Comparison of ENCODE assay signal across 12 cellular contexts in genomic region chr4:25813705-25814104, GRCh38. TPM values are rescaled to one million over a fixed set of nuclear protein-coding genes. Genes with fewer than 3 reads are reported as not detected.
DNase-seq lines count a peak whose midpoint lies in the region; ATAC-seq and TF ChIP-seq lines count a peak whose summit lies in the region.
"Had no signal": no experiment of that assay in that cellular context is flagged by ENCODE, and none has a peak within 500 bp of the region (broad histone marks: within the 10 kb centered on the region; RNA-seq: fewer than 3 reads in every experiment).

No MANE protein-coding gene starts in this region.

- H3K56ac ChIP-seq in IMR-90 (ENCODE audit: extremely low read depth, insufficient read depth, low read length): peak overlapping the region; percentile 2; the same call in 1 of the 2 replicates

- DNase-seq in IMR-90 (peak; percentile 75), cerebellum (ENCODE audit: low spot score) (peak; percentile 71), lower lobe of right lung (no peak), DMS114 treated with DMSO at 0.1 percent for 48 hours (lab: John Stamatoyannopoulos, UW; ENCODE audit: unreplicated experiment) (no peak), DMS153 treated with DMSO at 0.1 percent for 48 hours (lab: John Stamatoyannopoulos, UW; ENCODE audit: unreplicated experiment) (no peak), WERI-Rb-1 (no peak)
- DNase-seq in activated CD4-positive, alpha-beta T cell treated with anti-CD3 and anti-CD28 coated beads, Interleukin-2, amount 50 U/mL, for 1 hour: no peak
- DNase-seq: activated CD8-positive, alpha-beta memory T cell treated with anti-CD3 and anti-CD28 coated beads, Interleukin-2, amount 50 U/mL, for 4 hours; naive B cell; SIG-M5 had no signal

- H3K4ac ChIP-seq in IMR-90 (ENCODE audit: low read depth, low read length): peak overlapping the region; percentile 86

- H3K27ac ChIP-seq in ACC112 (ENCODE audit: low read depth, low read length) (peak overlapping the region; percentile 66), IMR-90 (ENCODE audit: insufficient read depth, low read length) (peak overlapping the region; percentile 49), lower lobe of right lung (peak overlapping the region; percentile 56), WERI-Rb-1 (no peak overlapping the region)
- H3K27ac ChIP-seq: C4-2B had no signal

- WGBS in IMR-90 (ENCODE audit: extremely low coverage in 2 of 2, insufficient read length in 1 of 2), 2 experiments: no CpG with 5 or more reads among the region's 5 CpGs

- H3K79me2 ChIP-seq in ACC112 (ENCODE audit: control insufficient read depth, insufficient read depth, low read length, unreplicated experiment): no peaks in the 10 kb centered on the region

- H3K14ac ChIP-seq in IMR-90 (replicated peaks; ENCODE audit: low read depth, low read length): peak overlapping the region; percentile 78

- H3K36me3 ChIP-seq in ACC112 (ENCODE audit: insufficient read depth, low read length) (no peaks in the 10 kb centered on the region), IMR-90 (ENCODE audit: control insufficient read depth, insufficient read depth, low read length) (0 out of 2 replicates have a peak, but pooled peaks cover 3% of the 10 kb centered on the region), lower lobe of right lung (peaks cover 41% of the 10 kb centered on the region), WERI-Rb-1 (peaks cover 17% of the 10 kb centered on the region)

- H2AFZ ChIP-seq in ACC112 (ENCODE audit: low read length, unreplicated experiment) (no peak overlapping the region), IMR-90 (replicated peaks; ENCODE audit: low read length, poor library complexity) (peak overlapping the region; percentile 76)

- peak overlapping the region; percentile 67 for H3K23ac ChIP-seq in IMR-90 (ENCODE audit: low read depth, low read length)

- peak; percentile 57 for ATAC-seq in IMR-90 (ENCODE audit: low read depth)
- peak; percentile 76 to 91 for ATAC-seq in lower lobe of right lung

- H3K27me3 ChIP-seq in ACC112 (ENCODE audit: insufficient read depth, low read length) (no peaks in the 10 kb centered on the region), IMR-90 (ENCODE audit: control insufficient read depth, insufficient read depth, low read length) (no peaks in the 10 kb centered on the region), lower lobe of right lung (ENCODE audit: low read depth) (no peaks in the 10 kb centered on the region), WERI-Rb-1 (ENCODE audit: insufficient read depth, low read depth, severe bottlenecking) (no peaks in the 10 kb centered on the region)

- H3K9me3 ChIP-seq in IMR-90 (ENCODE audit: control insufficient read depth, insufficient read depth, low read length) (no peaks in the 10 kb centered on the region), lower lobe of right lung (no peaks in the 10 kb centered on the region), WERI-Rb-1 (ENCODE audit: severe bottlenecking) (no peaks in the 10 kb centered on the region)

- no peak for TF ChIP-seq RAD21 in IMR-90 (IDR thresholded peaks at IDR 0.05; ENCODE audit: low read length)

- peak overlapping the region; percentile 89 for H4K91ac ChIP-seq in IMR-90 (ENCODE audit: insufficient read depth, low read depth, low read length)

- CTCF ChIA-PET in IMR-90 (lab: Yijun Ruan, JAX): interaction anchor here (0.9 kb wide), 1 partner anchor 13 kb away, joined by 3 read pairs; no protein-coding TSS in a partner anchor

- peak overlapping the region; percentile 18 for H3K4me2 ChIP-seq in IMR-90 (ENCODE audit: low read depth, low read length)

- BruUV-seq in IMR-90 (replicated peaks; lab: Mats Ljungman, UMichigan): no TSS peak

- peak overlapping the region; percentile 35; the same call in 1 of the 2 replicates for H2AK5ac ChIP-seq in IMR-90 (ENCODE audit: low read depth, low read length)

- peaks cover 4% of the 10 kb centered on the region; the same call in 1 of the 2 replicates for H4K20me1 ChIP-seq in IMR-90 (ENCODE audit: insufficient read depth, low read length)

- in situ Hi-C loops in IMR-90 (cut with MboI; ENCODE audit: low sequenced_read_pairs): no loop called here

- no peak overlapping the region for H2AK9ac ChIP-seq in IMR-90 (replicated peaks; ENCODE audit: low read depth, low read length, poor library complexity)

- no peak overlapping the region for H4K5ac ChIP-seq in IMR-90 (ENCODE audit: low read depth, low read length)

- H3K9ac ChIP-seq in IMR-90 (ENCODE audit: low read depth, low read length): no peak overlapping the region

- no peak for TF ChIP-seq POLR2A in IMR-90 (IDR thresholded peaks at IDR 0.05; ENCODE audit: low read depth, low read length)

- peaks cover 39% of the 10 kb centered on the region for H3K9me1 ChIP-seq in IMR-90 (ENCODE audit: insufficient read depth, low read length)

- peaks cover 0 to 6% of the 10 kb centered on the region in 2 experiments; a peak in 2 of 4 replicates for H3K79me1 ChIP-seq in IMR-90 (ENCODE audit: low read depth in 1 of 2, low read length in 2 of 2)

- peak overlapping the region; percentile 82 for H2BK5ac ChIP-seq in IMR-90 (ENCODE audit: low read depth, low read length, poor library complexity, severe bottlenecking)

- no peak for TF ChIP-seq CTCF in IMR-90 (conservative IDR thresholded peaks at IDR 0.05; ENCODE audit: low read depth, low read length)
- no peak for TF ChIP-seq CTCF in lower lobe of right lung (IDR thresholded peaks at IDR 0.05)
- TF ChIP-seq CTCF in WERI-Rb-1 (IDR thresholded peaks at IDR 0.05; ENCODE audit: low read depth, low read length): no peak

- 0 out of 3 replicates have a peak overlapping the region, but pooled peaks have one; percentile 16 for H2BK15ac ChIP-seq in IMR-90 (ENCODE audit: low read depth, low read length)

- H2BK20ac ChIP-seq in IMR-90 (ENCODE audit: low read depth, low read length): peak overlapping the region; percentile 80

- intact Hi-C loops in IMR-90 (cut with micrococcal nuclease) (no loop called here), lower lobe of right lung (cut with DNase I) (no loop called here)

- peak overlapping the region; percentile 90 for H2BK120ac ChIP-seq in IMR-90 (ENCODE audit: low read depth, low read length)

- POLR2A ChIA-PET in IMR-90 (lab: Charles Lee; ENCODE audit: unreplicated experiment): no interaction called here

- H4K8ac ChIP-seq in IMR-90 (ENCODE audit: low read depth in 2 of 2, low read length in 2 of 2): peak overlapping the region in 1 of 2 experiments; percentile 72; a peak in 2 of 4 replicates

- H3K18ac ChIP-seq in IMR-90 (ENCODE audit: low read depth, low read length): peak overlapping the region; percentile 20; the same call in 1 of the 2 replicates

- H3K4me1 ChIP-seq in ACC112 (ENCODE audit: control insufficient read depth, insufficient read depth, low read length, unreplicated experiment): peaks cover 62% of the 10 kb centered on the region
- H3K4me1 ChIP-seq in IMR-90 (ENCODE audit: control insufficient read depth, insufficient read depth, low read length): peaks cover 34% of the 10 kb centered on the region
- peaks cover 15% of the 10 kb centered on the region for H3K4me1 ChIP-seq in lower lobe of right lung

- dilution Hi-C loops in IMR-90 (cut with HindIII; ENCODE audit: low sequenced_read_pairs, unreplicated experiment): no loop called here

- H3K4me3 ChIP-seq in ACC112 (ENCODE audit: low read depth, low read length): peak overlapping the region; percentile 0; the same call in 1 of the 2 replicates
- no peak overlapping the region for H3K4me3 ChIP-seq in IMR-90 (ENCODE audit: insufficient read depth, low read depth, low read length)
- H3K4me3 ChIP-seq in lower lobe of right lung: no peak overlapping the region
- H3K4me3 ChIP-seq in WERI-Rb-1 (ENCODE audit: low read depth, low read length): no peak overlapping the region

TF ChIP-seq in IMR-90, 13 proteins besides CTCF, POLR2A, EP300 and RAD21:
- TF ChIP-seq SMC3 (IDR thresholded peaks at IDR 0.05; ENCODE audit: low read depth, low read length) (no peak), BHLHE40 (IDR thresholded peaks at IDR 0.05; ENCODE audit: low read depth, low read length) (peak; percentile 52; the same call in 1 of the 2 replicates)
TF ChIP-seq in IMR-90: peak in this region for 1.

RNA-seq across cellular contexts. Expression of gene SEL1L3, which starts 49.1 kb away (rescaled TPM):
- total RNA-seq in IMR-90 (2012; rRNA removed) (31.7 and 43.7 TPM in 2 replicates), cerebellum (38.7 TPM), lower lobe of right lung (70.5 TPM)
- polyA plus RNA-seq in IMR-90 (2012; rRNA removed): 13.1 and 16.4 TPM in 2 replicates
- polyA plus RNA-seq in IMR-90 (2012; cell fraction: cytosol; rRNA removed): 5.4 and 6.4 TPM in 2 replicates
- polyA plus RNA-seq in IMR-90 (2012; cell fraction: nucleus; rRNA removed; ENCODE audit: low replicate concordance): 5.6 and 13.5 TPM in 2 replicates

Comparison
In these comparisons a context has a peak if more than half of its experiments do, and no peak if none do; other contexts are left out.
1. DNase-seq: peak in IMR-90 (single experiment) and cerebellum (single experiment); none in lower lobe of right lung (single experiment), DMS114 treated with DMSO at 0.1 percent for 48 hours (single experiment), DMS153 treated with DMSO at 0.1 percent for 48 hours (single experiment), activated CD4-positive, alpha-beta T cell treated with anti-CD3 and anti-CD28 coated beads, Interleukin-2, amount 50 U/mL, for 1 hour (single experiment) and WERI-Rb-1 (single experiment).